Comparison of ENCODE assay signal across 12 cellular contexts in the genomic region with DNA sequence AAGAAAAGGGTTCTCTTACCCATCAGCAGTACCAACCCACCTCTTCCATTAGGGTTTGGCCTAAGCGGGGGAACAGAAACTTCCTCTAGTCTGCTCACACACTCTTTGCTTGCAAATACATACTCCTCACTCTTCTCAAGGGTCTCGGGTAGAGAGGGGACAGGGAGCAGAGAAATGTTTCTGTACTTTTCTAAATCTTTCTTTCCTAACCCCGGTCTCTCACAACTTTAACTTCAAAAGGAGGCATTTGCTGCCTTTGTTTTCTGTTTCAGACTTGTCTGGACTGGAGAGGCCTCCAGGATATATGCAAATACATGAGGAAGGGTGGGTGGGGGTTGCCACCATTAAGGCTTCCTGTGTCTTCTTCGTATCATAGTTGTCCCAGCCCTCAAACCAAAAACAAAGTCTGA. TPM values are rescaled to one million over a fixed set of nuclear protein-coding genes. Genes with fewer than 3 reads are reported as not detected.
DNase-seq lines count a peak whose midpoint lies in the region; ATAC-seq lines count a peak whose summit lies in the region.
"Had no signal": no experiment of that assay in that cellular context is flagged by ENCODE, and none has a peak within 500 bp of the region (broad histone marks: within the 10 kb centered on the region; RNA-seq: fewer than 3 reads in every experiment).

No MANE protein-coding gene starts in this region.

- peak overlapping the region; percentile 36 for H3K4me3 Mint-ChIP-seq in activated T-cell treated with anti-CD3 and anti-CD28 coated beads, Interleukin-2, amount 50 U/mL, for 24 hours
- peak overlapping the region; percentile 51 for H3K4me3 Mint-ChIP-seq in activated naive CD8-positive, alpha-beta T cell treated with anti-CD3 and anti-CD28 coated beads for 36 hours
- H3K4me3 Mint-ChIP-seq in stimulated activated naive CD8-positive, alpha-beta T cell treated with anti-CD3 and anti-CD28 coated beads, Interleukin-15, amount 100 ng/mL, for 72 hours: peak overlapping the region; percentile 24 to 36

- no peaks in the 10 kb centered on the region for H3K36me3 Mint-ChIP-seq in activated T-cell treated with anti-CD3 and anti-CD28 coated beads, Interleukin-2, amount 50 U/mL, for 24 hours (ENCODE audit: low read depth)
- H3K36me3 Mint-ChIP-seq in activated naive CD8-positive, alpha-beta T cell treated with anti-CD3 and anti-CD28 coated beads for 36 hours: no peaks in the 10 kb centered on the region

- H3K4me1 Mint-ChIP-seq in activated T-cell treated with anti-CD3 and anti-CD28 coated beads, Interleukin-2, amount 50 U/mL, for 24 hours (ENCODE audit: low read depth): peaks cover 35% of the 10 kb centered on the region
- H3K4me1 Mint-ChIP-seq in activated naive CD8-positive, alpha-beta T cell treated with anti-CD3 and anti-CD28 coated beads for 36 hours: peaks cover 29% of the 10 kb centered on the region
- H3K4me1 Mint-ChIP-seq in stimulated activated naive CD8-positive, alpha-beta T cell treated with anti-CD3 and anti-CD28 coated beads, Interleukin-15, amount 100 ng/mL, for 72 hours: peaks cover 36% of the 10 kb centered on the region

- DNase-seq in activated T-cell treated with anti-CD3 and anti-CD28 coated beads, Interleukin-2, amount 50 U/mL, for 24 hours: no peak
- no peak for DNase-seq in activated T-cell treated with anti-CD3 and anti-CD28 coated beads for 4 hours
- DNase-seq in activated naive CD8-positive, alpha-beta T cell treated with anti-CD3 and anti-CD28 coated beads for 36 hours: no peak
- peak; percentile 16 to 19 for DNase-seq in stimulated activated naive CD8-positive, alpha-beta T cell treated with anti-CD3 and anti-CD28 coated beads, Interleukin-15, amount 100 ng/mL, for 72 hours
- no peak for DNase-seq in effector CD8-positive, alpha-beta T cell (lab: John Stamatoyannopoulos, UW)
- DNase-seq in left cardiac atrium: no peak
- DNase-seq in NCI-H2081 treated with DMSO at 0.1 percent for 48 hours (lab: John Stamatoyannopoulos, UW): no peak
- DNase-seq: activated CD8-positive, alpha-beta memory T cell treated with anti-CD3 and anti-CD28 coated beads, Interleukin-2, amount 50 U/mL, for 48 hours; NCI-H2081; thyroid gland had no signal

- H3K27me3 Mint-ChIP-seq in activated T-cell treated with anti-CD3 and anti-CD28 coated beads, Interleukin-2, amount 50 U/mL, for 24 hours: no peaks in the 10 kb centered on the region
- no peaks in the 10 kb centered on the region for H3K27me3 Mint-ChIP-seq in activated naive CD8-positive, alpha-beta T cell treated with anti-CD3 and anti-CD28 coated beads for 36 hours
- H3K27me3 Mint-ChIP-seq in stimulated activated naive CD8-positive, alpha-beta T cell treated with anti-CD3 and anti-CD28 coated beads, Interleukin-15, amount 100 ng/mL, for 72 hours: no peaks in the 10 kb centered on the region

- intact Hi-C loops in left cardiac atrium (cut with DNase I): no loop called here

- no peaks in the 10 kb centered on the region for H3K9me3 Mint-ChIP-seq in activated T-cell treated with anti-CD3 and anti-CD28 coated beads, Interleukin-2, amount 50 U/mL, for 24 hours
- H3K9me3 Mint-ChIP-seq in activated naive CD8-positive, alpha-beta T cell treated with anti-CD3 and anti-CD28 coated beads for 36 hours: no peaks in the 10 kb centered on the region
- H3K9me3 Mint-ChIP-seq in stimulated activated naive CD8-positive, alpha-beta T cell treated with anti-CD3 and anti-CD28 coated beads, Interleukin-15, amount 100 ng/mL, for 72 hours: no peaks in the 10 kb centered on the region

- peak overlapping the region; percentile 92 for H3K27ac Mint-ChIP-seq in activated T-cell treated with anti-CD3 and anti-CD28 coated beads, Interleukin-2, amount 50 U/mL, for 24 hours
- peak overlapping the region; percentile 94 for H3K27ac Mint-ChIP-seq in activated naive CD8-positive, alpha-beta T cell treated with anti-CD3 and anti-CD28 coated beads for 36 hours
- H3K27ac Mint-ChIP-seq in stimulated activated naive CD8-positive, alpha-beta T cell treated with anti-CD3 and anti-CD28 coated beads, Interleukin-15, amount 100 ng/mL, for 72 hours: peak overlapping the region; percentile 97 to 99

- ATAC-seq in HG03280 (IDR thresholded peaks at IDR 0.05; ENCODE audit: unreplicated experiment): peak; percentile 75
- peak; percentile 86 for ATAC-seq in stimulated activated naive CD8-positive, alpha-beta T cell treated with anti-CD3 and anti-CD28 coated beads, Interleukin-15, amount 100 ng/mL, for 72 hours
- no peak for ATAC-seq in left cardiac atrium
- ATAC-seq: A549 had no signal

RNA-seq across cellular contexts. Expression of gene LAX1, which starts 10.5 kb away (rescaled TPM):
- 10 to 100 TPM; 28.9 to 30.1 TPM for total RNA-seq in activated naive CD8-positive, alpha-beta T cell treated with anti-CD3 and anti-CD28 coated beads for 36 hours
- under 1 TPM; 0.26 to 0.50 TPM for total RNA-seq in left cardiac atrium

RNA-seq across cellular contexts. Expression of gene ZBED6, which starts 41.0 kb away (rescaled TPM):
- 10 to 100 TPM; 11.5 to 12.5 TPM for total RNA-seq in activated naive CD8-positive, alpha-beta T cell treated with anti-CD3 and anti-CD28 coated beads for 36 hours
- 10 to 100 TPM; 18.2 to 23.6 TPM for total RNA-seq in left cardiac atrium

RNA-seq across cellular contexts. Expression of gene ZC3H11A, which starts 41.0 kb away (rescaled TPM):
- 10 to 100 TPM; 93.3 to 96.0 TPM for total RNA-seq in activated naive CD8-positive, alpha-beta T cell treated with anti-CD3 and anti-CD28 coated beads for 36 hours
- total RNA-seq in left cardiac atrium: 10 to 100 TPM; 43.3 to 59.1 TPM

Comparison
In these comparisons a context has a peak if more than half of its experiments do, and no peak if none do; other contexts are left out.
1. DNase-seq: peak in stimulated activated naive CD8-positive, alpha-beta T cell treated with anti-CD3 and anti-CD28 coated beads, Interleukin-15, amount 100 ng/mL, for 72 hours (2 of 2); none in activated T-cell treated with anti-CD3 and anti-CD28 coated beads, Interleukin-2, amount 50 U/mL, for 24 hours (single experiment), activated T-cell treated with anti-CD3 and anti-CD28 coated beads for 4 hours (single experiment), activated naive CD8-positive, alpha-beta T cell treated with anti-CD3 and anti-CD28 coated beads for 36 hours (single experiment), effector CD8-positive, alpha-beta T cell (single experiment), left cardiac atrium (single experiment) and NCI-H2081 treated with DMSO at 0.1 percent for 48 hours (single experiment).
2. ATAC-seq: peak in HG03280 (single experiment) and stimulated activated naive CD8-positive, alpha-beta T cell treated with anti-CD3 and anti-CD28 coated beads, Interleukin-15, amount 100 ng/mL, for 72 hours (single experiment); none in left cardiac atrium (0 of 2).
3. RNA of gene LAX1, which starts 10.5 kb away (total RNA-seq): 28.9 to 30.1 TPM in activated naive CD8-positive, alpha-beta T cell treated with anti-CD3 and anti-CD28 coated beads for 36 hours; 0.26 to 0.50 TPM in left cardiac atrium; every median in the first group is over 10 times any median in the second.
4. Peak in every context shown above with its lines, with median percentiles within 50 percentile points of each other: H3K27ac Mint-ChIP-seq and H3K4me3 Mint-ChIP-seq.